In genomic region chr7:116187400-116187799, GRCh38 we compare ENCODE assay signal across 29 cellular contexts.
"Had no signal": no experiment of that assay in that cellular context is flagged by ENCODE, and none has a peak within 500 bp of the region (broad histone marks: within the 10 kb centered on the region; RNA-seq: fewer than 3 reads in every experiment).

No MANE protein-coding gene starts in this region.

- H3K27ac ChIP-seq: stomach, suprapubic skin, testis, thoracic aorta, thyroid gland, tibial artery, tibial nerve, transverse colon, upper lobe of left lung, upper lobe of right lung, uterus, vagina had no signal

- H3K27me3 ChIP-seq: stomach, suprapubic skin, testis, thyroid gland, tibial artery, tibial nerve, transverse colon, upper lobe of left lung, upper lobe of right lung, uterus, vagina had no signal

- H3K4me3 ChIP-seq: stomach, suprapubic skin, testis, thoracic aorta, thyroid gland, tibial artery, tibial nerve, transverse colon, upper lobe of left lung, upper lobe of right lung, uterus, vagina had no signal

- H3K4me1 ChIP-seq: stomach, suprapubic skin, testis, thyroid gland, tibial artery, tibial nerve, transverse colon, upper lobe of left lung, upper lobe of right lung, uterus, vagina had no signal

- H3K27ac Mint-ChIP-seq: stimulated activated effector memory CD8-positive, alpha-beta T cell treated with anti-CD3 and anti-CD28 coated beads, Interleukin-12 subunit alpha, Interleukin-12 subunit beta, amount 100 ng/mL, for 72 hours; stimulated activated memory B cell treated with anti-CD40 and anti-IgM and Interleukin-4, amounts not matched to agents 10 μg/mL and 1 μg/mL and 100 μg/mL, for 72 hours; stimulated activated naive B cell treated with anti-CD40 and anti-IgM and Interleukin-4, amounts not matched to agents 10 μg/mL and 1 μg/mL and 100 μg/mL, for 72 hours; stimulated activated naive CD8-positive, alpha-beta T cell treated with anti-CD3 and anti-CD28 coated beads, Interleukin-15, amount 100 ng/mL, for 72 hours; stimulated activated naive CD8-positive, alpha-beta T cell treated with anti-CD3 and anti-CD28 coated beads, Interleukin-15, Interleukin-2, amounts not matched to agents 100 ng/mL and 50 ng/mL, for 24 hours; type B pancreatic cell had no signal

- H3K27me3 Mint-ChIP-seq: stimulated activated naive CD8-positive, alpha-beta T cell treated with anti-CD3 and anti-CD28 coated beads, Interleukin-15, amount 100 ng/mL, for 72 hours; stimulated activated naive CD8-positive, alpha-beta T cell treated with anti-CD3 and anti-CD28 coated beads, Interleukin-15, Interleukin-2, amounts not matched to agents 100 ng/mL and 50 ng/mL, for 24 hours; type B pancreatic cell had no signal

- ATAC-seq: stimulated activated effector memory CD8-positive, alpha-beta T cell treated with anti-CD3 and anti-CD28 coated beads, Interleukin-12 subunit alpha, Interleukin-12 subunit beta, amount 100 ng/mL, for 72 hours; stimulated activated memory B cell treated with anti-CD40 and anti-IgM and Interleukin-4, amounts not matched to agents 10 μg/mL and 1 μg/mL and 100 μg/mL, for 72 hours; stimulated activated naive B cell treated with anti-CD40 and anti-IgM and Interleukin-4, amounts not matched to agents 10 μg/mL and 1 μg/mL and 100 μg/mL, for 72 hours; stimulated activated naive CD8-positive, alpha-beta T cell treated with anti-CD3 and anti-CD28 coated beads, Interleukin-15, amount 100 ng/mL, for 72 hours; stimulated activated naive CD8-positive, alpha-beta T cell treated with anti-CD3 and anti-CD28 coated beads, Interleukin-15, Interleukin-2, amounts not matched to agents 100 U/mL and 50 U/mL, for 24 hours; upper lobe of right lung had no signal

- H3K9me3 ChIP-seq: suprapubic skin, testis, thoracic aorta, thyroid gland, upper lobe of right lung, vagina had no signal

- H3K4me1 Mint-ChIP-seq: stimulated activated effector memory CD8-positive, alpha-beta T cell treated with anti-CD3 and anti-CD28 coated beads, Interleukin-12 subunit alpha, Interleukin-12 subunit beta, amount 100 ng/mL, for 72 hours; stimulated activated memory B cell treated with anti-CD40 and anti-IgM and Interleukin-4, amounts not matched to agents 10 μg/mL and 1 μg/mL and 100 μg/mL, for 72 hours; stimulated activated naive B cell treated with anti-CD40 and anti-IgM and Interleukin-4, amounts not matched to agents 10 μg/mL and 1 μg/mL and 100 μg/mL, for 72 hours; stimulated activated naive CD8-positive, alpha-beta T cell treated with anti-CD3 and anti-CD28 coated beads, Interleukin-15, amount 100 ng/mL, for 72 hours had no signal

- H3K36me3 Mint-ChIP-seq: stimulated activated effector memory CD8-positive, alpha-beta T cell treated with anti-CD3 and anti-CD28 coated beads, Interleukin-12 subunit alpha, Interleukin-12 subunit beta, amount 100 ng/mL, for 72 hours; type B pancreatic cell had no signal

- H3K36me3 ChIP-seq: stomach, suprapubic skin, thoracic aorta, thyroid gland, tibial artery, tibial nerve, transverse colon, upper lobe of left lung, upper lobe of right lung, uterus, vagina had no signal

- H3K4me3 Mint-ChIP-seq: stimulated activated effector memory CD8-positive, alpha-beta T cell treated with anti-CD3 and anti-CD28 coated beads, Interleukin-12 subunit alpha, Interleukin-12 subunit beta, amount 100 ng/mL, for 72 hours; stimulated activated memory B cell treated with anti-CD40 and anti-IgM and Interleukin-4, amounts not matched to agents 10 μg/mL and 1 μg/mL and 100 μg/mL, for 72 hours; stimulated activated naive B cell treated with anti-CD40 and anti-IgM and Interleukin-4, amounts not matched to agents 10 μg/mL and 1 μg/mL and 100 μg/mL, for 72 hours; stimulated activated naive CD8-positive, alpha-beta T cell treated with anti-CD3 and anti-CD28 coated beads, Interleukin-15, amount 100 ng/mL, for 72 hours; stimulated activated naive CD8-positive, alpha-beta T cell treated with anti-CD3 and anti-CD28 coated beads, Interleukin-15, Interleukin-2, amounts not matched to agents 100 ng/mL and 50 ng/mL, for 24 hours; type B pancreatic cell had no signal

- DNase-seq: stimulated activated CD4-positive, alpha-beta T cell treated with anti-CD3 and anti-CD28 coated beads, Interleukin-2, amount 100 ng/mL, for 48 hours; stimulated activated CD4-positive, alpha-beta T cell treated with anti-CD3 and anti-CD28 coated beads, Interleukin-4, amount 100 ng/mL, for 1 hour; stimulated activated CD4-positive, alpha-beta T cell treated with anti-CD3 and anti-CD28 coated beads, Interleukin-4, amount 100 ng/mL, for 24 hours; stimulated activated CD4-positive, alpha-beta T cell treated with anti-CD3 and anti-CD28 coated beads, Interleukin-4, amount 100 ng/mL, for 4 hours; stimulated activated CD8-positive, alpha-beta memory T cell treated with anti-CD3 and anti-CD28 coated beads, Interleukin-4, amount 100 ng/mL, for 48 hours; stimulated activated naive B cell treated with anti-CD40 and anti-IgM and Interleukin-4, amounts not matched to agents 10 μg/mL and 1 μg/mL and 100 μg/mL, for 72 hours; stimulated activated naive CD4-positive, alpha-beta T cell; stimulated activated naive CD4-positive, alpha-beta T cell treated with Interleukin-2 at 50 U/mL for 16 hours; stimulated activated naive CD8-positive, alpha-beta T cell treated with anti-CD3 and anti-CD28 coated beads, Interleukin-15, amount 100 ng/mL, for 72 hours; stimulated activated naive CD8-positive, alpha-beta T cell treated with anti-CD3 and anti-CD28 coated beads, Interleukin-15, Interleukin-2, amounts not matched to agents 100 U/mL and 50 U/mL, for 24 hours; stomach; substantia nigra; testis; thyroid gland; tibial artery; transverse colon; trophoblast cell; upper lobe of left lung; upper lobe of right lung; uterus had no signal

- FAIRE-seq: urothelium cell line had no signal
